8 cellular contexts compared by ENCODE assay signal in the genomic region with DNA sequence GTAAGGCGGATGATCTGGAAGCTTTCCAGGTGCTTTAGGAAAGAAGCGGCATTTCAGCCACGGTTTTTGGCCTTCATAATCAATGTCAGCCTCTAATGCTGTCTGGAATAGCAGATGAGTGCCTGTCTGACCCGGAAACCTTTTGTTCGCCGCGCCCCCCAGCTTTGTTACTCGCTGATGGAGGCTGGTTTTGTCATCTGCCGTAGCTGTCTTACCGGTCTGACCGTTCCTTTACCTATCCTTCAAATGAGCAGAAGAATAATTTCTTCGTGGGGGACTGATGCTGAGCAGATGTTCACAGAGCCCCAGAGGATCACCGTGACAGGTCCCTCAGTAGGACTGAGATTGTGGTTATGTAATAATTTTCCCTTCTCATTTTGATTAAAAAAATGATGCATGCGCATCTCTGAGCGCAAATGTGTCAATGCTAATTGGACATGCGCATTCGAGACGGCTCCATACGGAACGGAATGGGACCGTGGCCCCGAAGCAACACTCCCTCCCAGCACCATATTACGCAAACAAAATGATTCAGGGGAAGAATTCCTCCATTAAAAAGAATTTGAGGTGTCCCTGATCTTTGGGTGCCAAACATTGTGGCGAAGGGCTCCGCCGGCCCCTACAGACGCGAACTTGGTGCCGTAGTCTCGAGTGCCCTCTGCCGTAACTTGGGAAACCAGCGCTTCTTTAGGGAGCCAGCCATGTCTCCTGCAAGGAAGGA. TPM values are rescaled to one million over a fixed set of nuclear protein-coding genes. Genes with fewer than 3 reads are reported as not detected.
DNase-seq lines count a peak whose midpoint lies in the region; ATAC-seq and TF ChIP-seq lines count a peak whose summit lies in the region.

No MANE protein-coding gene starts in this region.

- H3K36me3 ChIP-seq in osteoblast (ENCODE audit: insufficient read depth, low read length): no peaks in the 10 kb centered on the region

- H2AFZ ChIP-seq in osteoblast (ENCODE audit: low read length): peak overlapping the region; percentile 92

- H3K27ac ChIP-seq in osteoblast (ENCODE audit: low read depth, low read length): no peak overlapping the region

- peak overlapping the region; percentile 80 for H3K4me2 ChIP-seq in osteoblast (ENCODE audit: insufficient read depth, low read length)

- no peaks in the 10 kb centered on the region for H3K4me1 ChIP-seq in osteoblast (ENCODE audit: insufficient read depth, low read length)

- intact Hi-C loops in Right ventricle myocardium superior (cut with DNase I): loop anchor here (5.0 to 10.0 kb wide), 2 partner anchors 129 to 602 kb away; no protein-coding TSS in a partner anchor

- H3K79me2 ChIP-seq in osteoblast (ENCODE audit: insufficient read depth, low read length): no peaks in the 10 kb centered on the region

- ATAC-seq in Right ventricle myocardium superior (ENCODE audit: poor library complexity) (peak; percentile 78), GM21619 (IDR thresholded peaks at IDR 0.05; ENCODE audit: unreplicated experiment) (no peak)

- H3K4me3 ChIP-seq in osteoblast (ENCODE audit: insufficient read depth, low read length): peak overlapping the region; percentile 71

- H3K27me3 ChIP-seq in osteoblast (ENCODE audit: insufficient read depth, low read length): peaks cover 5% of the 10 kb centered on the region

- no peaks in the 10 kb centered on the region for H3K9me3 ChIP-seq in osteoblast (ENCODE audit: low read depth, low read length)

- TF ChIP-seq CTCF in osteoblast (IDR thresholded peaks at IDR 0.05; ENCODE audit: extremely low read depth, low read depth, low read length): peak; percentile 73

- H4K20me1 ChIP-seq in osteoblast (ENCODE audit: insufficient read depth, low read length): no peaks in the 10 kb centered on the region

- DNase-seq in SIG-M5 treated with dmso at 0.1 percent for 504 hours (lab: John Stamatoyannopoulos, UW; ENCODE audit: unreplicated experiment) (peak; percentile 4), SIG-M5 (lab: John Stamatoyannopoulos, UW) (no peak), NCI-H1105 treated with DMSO at 0.1 percent for 48 hours (lab: John Stamatoyannopoulos, UW) (peak; percentile 72), Right ventricle myocardium superior (peak; percentile 55), osteoblast (ENCODE audit: insufficient read length, low spot score, missing footprints) (peak; percentile 78), GF-D8 (lab: John Stamatoyannopoulos, UW) (no peak)
- peak; percentile 16 for DNase-seq in activated naive CD4-positive, alpha-beta T cell treated with anti-CD3 and anti-CD28 coated beads, Interleukin-2, amount 50 U/mL, for 16 hours

RNA-seq across cellular contexts. Expression of gene TLX3, which starts 27.6 kb away (rescaled TPM):
- total RNA-seq in Right ventricle myocardium superior (not detected), osteoblast (not detected in 2 replicates)

RNA-seq across cellular contexts. Expression of gene NPM1, which starts 51.0 kb away (rescaled TPM):
- 342 TPM for total RNA-seq in Right ventricle myocardium superior
- total RNA-seq in osteoblast: 1,126 and 1,271 TPM in 2 replicates

Comparison
In these comparisons a context has a peak if more than half of its experiments do, and no peak if none do; other contexts are left out.
1. DNase-seq: peak in SIG-M5 treated with dmso at 0.1 percent for 504 hours (single experiment), NCI-H1105 treated with DMSO at 0.1 percent for 48 hours (single experiment), activated naive CD4-positive, alpha-beta T cell treated with anti-CD3 and anti-CD28 coated beads, Interleukin-2, amount 50 U/mL, for 16 hours (single experiment), Right ventricle myocardium superior (single experiment) and osteoblast (single experiment); none in SIG-M5 (single experiment) and GF-D8 (single experiment).